Comparison of ENCODE assay signal across 18 cellular contexts in the genomic region with DNA sequence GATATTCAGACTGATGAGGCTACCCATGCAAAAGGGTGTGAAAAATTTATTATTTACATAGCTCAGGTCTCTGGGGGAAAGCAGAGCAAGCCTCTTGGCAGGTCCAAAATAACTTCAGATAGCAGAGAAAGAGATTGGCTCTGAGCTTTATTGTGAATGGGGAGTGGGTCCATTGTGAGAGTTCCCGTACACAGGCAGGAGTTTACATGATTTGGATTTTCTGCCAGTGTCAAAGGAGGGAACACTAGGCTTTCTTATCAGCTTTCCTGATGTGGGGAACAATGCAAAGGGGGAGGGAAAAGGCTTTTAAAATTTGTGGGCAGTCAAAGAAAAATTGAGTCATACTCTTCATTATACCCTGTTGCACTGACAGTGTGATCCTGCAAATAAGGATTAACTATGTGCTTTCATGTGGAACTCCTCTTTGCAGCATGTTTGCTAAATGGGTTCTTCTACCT.
DNase-seq lines count a peak whose midpoint lies in the region; ATAC-seq, FAIRE-seq and TF ChIP-seq lines count a peak whose summit lies in the region.
"Had no signal": no experiment of that assay in that cellular context is flagged by ENCODE, and none has a peak within 500 bp of the region (broad histone marks: within the 10 kb centered on the region; RNA-seq: fewer than 3 reads in every experiment).

No MANE protein-coding gene starts in this region.

- no peak overlapping the region for H2BK120ac ChIP-seq in neuronal stem cell (ENCODE audit: low read depth, low read length)

- H3K36me3 ChIP-seq in GM23338 (ENCODE audit: insufficient read depth) (no peaks in the 10 kb centered on the region), astrocyte (ENCODE audit: insufficient read depth, low read length) (no peaks in the 10 kb centered on the region), neuronal stem cell (replicated peaks in 1 of 2; ENCODE audit: control insufficient read depth in 2 of 2, insufficient read depth in 2 of 2, low read length in 2 of 2) (no peaks in the 10 kb centered on the region)
- H3K36me3 ChIP-seq: BLaER1 treated with 17β-estradiol and CSF1 and Interleukin-3, amounts not matched to agents 10 nM and 100 nM had no signal

- H3K9me3 Mint-ChIP-seq in GM23338 (peaks cover 18% of the 10 kb centered on the region), astrocyte (ENCODE audit: unreplicated experiment) (peaks cover 2% of the 10 kb centered on the region)
- H3K9me3 Mint-ChIP-seq in natural killer cell treated with Interleukin-12 subunit alpha and Interleukin-12 subunit beta and Interleukin-15 and Interleukin-18, amount 100 ng/mL, for 72 hours: peaks cover 6% of the 10 kb centered on the region

- no peak overlapping the region for H4K8ac ChIP-seq in neuronal stem cell (ENCODE audit: low read depth, low read length)

- no peak for DNase-seq in GM23338 (ENCODE audit: low spot score)
- peak; percentile 31 for DNase-seq in astrocyte (ENCODE audit: low read depth)
- peak; percentile 62 for DNase-seq in fibroblast of the aortic adventitia (ENCODE audit: low read depth)
- no peak for DNase-seq in neuronal stem cell (ENCODE audit: low spot score)
- no peak for DNase-seq in RWPE1 (ENCODE audit: low spot score)
- DNase-seq in SKM-1 treated with dmso at 0.1 percent for 144 hours (lab: John Stamatoyannopoulos, UW; ENCODE audit: unreplicated experiment): no peak
- no peak for DNase-seq in natural killer cell treated with Interleukin-12 subunit alpha and Interleukin-12 subunit beta and Interleukin-15 and Interleukin-18, amount 100 ng/mL, for 72 hours (ENCODE audit: low spot score)
- no peak for DNase-seq in cerebellum (ENCODE audit: low spot score)
- DNase-seq: CD8-positive, alpha-beta memory T cell; GDM1; Karpas-422; NCI-H187; NCI-H446 treated with DMSO at 0.1 percent for 48 hours; NK-92 treated with Interleukin-12 subunit alpha and Interleukin-12 subunit beta, amount 100 ng/mL, for 24 hours; SIG-M5 had no signal

- H4K20me1 ChIP-seq in GM23338 (replicated peaks; ENCODE audit: insufficient read depth) (no peaks in the 10 kb centered on the region), astrocyte (ENCODE audit: insufficient read depth, low read length) (no peaks in the 10 kb centered on the region)
- H4K20me1 ChIP-seq: BLaER1 treated with 17β-estradiol and CSF1 and Interleukin-3, amounts not matched to agents 10 nM and 100 nM had no signal

- no peak for TF ChIP-seq CTCF in GM23338 (conservative IDR thresholded peaks at IDR 0.05; ENCODE audit: low read depth in 2 of 2)
- TF ChIP-seq CTCF in astrocyte (IDR thresholded peaks at IDR 0.05; ENCODE audit: insufficient read depth, low read depth, low read length): no peak
- TF ChIP-seq CTCF in fibroblast of the aortic adventitia (IDR thresholded peaks at IDR 0.05; ENCODE audit: insufficient read depth, low read length): no peak
- TF ChIP-seq CTCF in RWPE1 (conservative IDR thresholded peaks at IDR 0.05; ENCODE audit: low read depth): no peak

- H3K14ac ChIP-seq in neuronal stem cell (ENCODE audit: low read length): no peak overlapping the region

- H2BK15ac ChIP-seq in neuronal stem cell (ENCODE audit: low read length): no peak overlapping the region

- H3K27me3 ChIP-seq in GM23338 (ENCODE audit: insufficient read depth): no peaks in the 10 kb centered on the region
- H3K27me3 ChIP-seq in astrocyte (ENCODE audit: insufficient read depth, low read length): no peaks in the 10 kb centered on the region
- H3K27me3 ChIP-seq in neuronal stem cell (ENCODE audit: control insufficient read depth in 3 of 3, insufficient read depth in 3 of 3, low read depth in 1 of 3, low read length in 3 of 3): no peaks in the 10 kb centered on the region
- H3K27me3 ChIP-seq: BLaER1 treated with 17β-estradiol and CSF1 and Interleukin-3, amounts not matched to agents 10 nM and 100 nM had no signal

- no peak overlapping the region for H3K18ac ChIP-seq in neuronal stem cell (ENCODE audit: low read length)

- CTCF ChIA-PET in RWPE1 (lab: Yijun Ruan, JAX): interaction anchor here (0.6 kb wide), 2 partner anchors 399 to 655 kb away, joined by 3 to 4 read pairs; no protein-coding TSS in a partner anchor

- H3K4me3 ChIP-seq in GM23338: no peak overlapping the region
- H3K4me3 ChIP-seq in astrocyte (ENCODE audit: insufficient read depth, low read depth, low read length): no peak overlapping the region
- H3K4me3 ChIP-seq in fibroblast of the aortic adventitia (ENCODE audit: low read depth, low read length): no peak overlapping the region
- no peak overlapping the region for H3K4me3 ChIP-seq in neuronal stem cell (ENCODE audit: low read length in 2 of 2)
- H3K4me3 ChIP-seq: A549; BLaER1 treated with 17β-estradiol and CSF1 and Interleukin-3, amounts not matched to agents 10 nM and 100 nM had no signal

- no peaks in the 10 kb centered on the region for H3K79me1 ChIP-seq in neuronal stem cell (ENCODE audit: low read depth, low read length)

- H3K4me2 ChIP-seq in GM23338 (no peak overlapping the region), astrocyte (ENCODE audit: low read length) (no peak overlapping the region), neuronal stem cell (ENCODE audit: insufficient read depth, low read length, poor library complexity, severe bottlenecking) (no peak overlapping the region)
- H3K4me2 ChIP-seq: A549; BLaER1 treated with 17β-estradiol and CSF1 and Interleukin-3, amounts not matched to agents 10 nM and 100 nM had no signal

- H3K9me3 ChIP-seq in astrocyte (ENCODE audit: insufficient read depth, low read depth, low read length): peaks cover 3% of the 10 kb centered on the region
- peaks cover 0 to 4% of the 10 kb centered on the region in 2 donors for H3K9me3 ChIP-seq in neuronal stem cell (replicated peaks in 1 of 2; ENCODE audit: control insufficient read depth in 2 of 2, insufficient read depth in 1 of 2, low read depth in 1 of 2, low read length in 2 of 2)
- H3K9me3 ChIP-seq: A549 had no signal

- H3K9ac ChIP-seq in astrocyte (ENCODE audit: low read length) (no peak overlapping the region), neuronal stem cell (ENCODE audit: low read depth, low read length, poor library complexity) (no peak overlapping the region)
- H3K9ac ChIP-seq: BLaER1 treated with 17β-estradiol and CSF1 and Interleukin-3, amounts not matched to agents 10 nM and 100 nM had no signal

- H2BK12ac ChIP-seq in neuronal stem cell (ENCODE audit: low read length): no peak overlapping the region

- H3K23ac ChIP-seq in neuronal stem cell (ENCODE audit: low read depth, low read length, poor library complexity): no peak overlapping the region

- H3K4me1 Mint-ChIP-seq in GM23338 (no peaks in the 10 kb centered on the region), astrocyte (ENCODE audit: low read depth, unreplicated experiment) (peaks cover 15% of the 10 kb centered on the region)
- no peaks in the 10 kb centered on the region for H3K4me1 Mint-ChIP-seq in natural killer cell treated with Interleukin-12 subunit alpha and Interleukin-12 subunit beta and Interleukin-15 and Interleukin-18, amount 100 ng/mL, for 72 hours (ENCODE audit: low read depth in 2 of 2)
- H3K4me1 Mint-ChIP-seq: CD8-positive, alpha-beta memory T cell had no signal

- H2AFZ ChIP-seq in GM23338: peak overlapping the region; percentile 48; the same call in 1 of the 2 replicates
- peak overlapping the region; percentile 14 for H2AFZ ChIP-seq in astrocyte (ENCODE audit: low read depth, low read length)
- H2AFZ ChIP-seq in neuronal stem cell (ENCODE audit: low read length): peak overlapping the region; percentile 61

- H2AK5ac ChIP-seq in neuronal stem cell (ENCODE audit: low read depth, low read length): no peak overlapping the region

- no peaks in the 10 kb centered on the region for H3K4me1 ChIP-seq in GM23338 (ENCODE audit: insufficient read depth)
- no peaks in the 10 kb centered on the region for H3K4me1 ChIP-seq in astrocyte (ENCODE audit: insufficient read depth, low read length)
- peaks cover 0 to 30% of the 10 kb centered on the region in 2 donors for H3K4me1 ChIP-seq in neuronal stem cell (ENCODE audit: control insufficient read depth in 2 of 2, insufficient read depth in 1 of 2, low read depth in 1 of 2, low read length in 2 of 2)
- H3K4me1 ChIP-seq: A549; BLaER1 treated with 17β-estradiol and CSF1 and Interleukin-3, amounts not matched to agents 10 nM and 100 nM had no signal

- no peak overlapping the region for H4K91ac ChIP-seq in neuronal stem cell (ENCODE audit: low read depth, low read length, poor library complexity)

- no peak overlapping the region for H3K4me3 Mint-ChIP-seq in GM23338
- no peak overlapping the region for H3K4me3 Mint-ChIP-seq in astrocyte (ENCODE audit: unreplicated experiment)
- H3K4me3 Mint-ChIP-seq in natural killer cell treated with Interleukin-12 subunit alpha and Interleukin-12 subunit beta and Interleukin-15 and Interleukin-18, amount 100 ng/mL, for 72 hours: no peak overlapping the region
- H3K4me3 Mint-ChIP-seq: CD8-positive, alpha-beta memory T cell had no signal

- POLR2A ChIA-PET in RWPE1 (lab: Yijun Ruan, JAX; ENCODE audit: low non-redundant PET): no interaction called here

- H2BK5ac ChIP-seq in neuronal stem cell (ENCODE audit: low read length): no peak overlapping the region

- no peak overlapping the region for H3K4ac ChIP-seq in neuronal stem cell (ENCODE audit: low read length)

- no peak for ATAC-seq in GM23338
- ATAC-seq in natural killer cell treated with Interleukin-12 subunit alpha and Interleukin-12 subunit beta and Interleukin-15 and Interleukin-18, amount 100 ng/mL, for 72 hours: no peak
- ATAC-seq: A549 had no signal

- FAIRE-seq in astrocyte (lab: Jason Lieb, UNC): no peak
- FAIRE-seq: A549, GM12892 had no signal

- no peaks in the 10 kb centered on the region for H3K27me3 Mint-ChIP-seq in GM23338 (ENCODE audit: insufficient read depth, low read depth, poor library complexity)
- H3K27me3 Mint-ChIP-seq in astrocyte (ENCODE audit: low read depth, unreplicated experiment): no peaks in the 10 kb centered on the region
- H3K27me3 Mint-ChIP-seq in natural killer cell treated with Interleukin-12 subunit alpha and Interleukin-12 subunit beta and Interleukin-15 and Interleukin-18, amount 100 ng/mL, for 72 hours: no peaks in the 10 kb centered on the region
- H3K27me3 Mint-ChIP-seq: CD8-positive, alpha-beta memory T cell had no signal

- no peaks in the 10 kb centered on the region for H3K9me2 ChIP-seq in GM23338 (ENCODE audit: insufficient read depth)

- H3K27ac ChIP-seq in GM23338 (ENCODE audit: low read depth) (no peak overlapping the region), astrocyte (ENCODE audit: low read depth, low read length) (no peak overlapping the region), neuronal stem cell (replicated peaks; ENCODE audit: low read length) (peak overlapping the region; percentile 3), RWPE1 (no peak overlapping the region)
- H3K27ac ChIP-seq: A549; BLaER1 treated with 17β-estradiol and CSF1 and Interleukin-3, amounts not matched to agents 10 nM and 100 nM had no signal

- no CpG with 5 or more reads among the region's 1 CpG for WGBS in neuronal stem cell (ENCODE audit: extremely low coverage in 2 of 2, insufficient read length in 2 of 2, insufficient replicate concordance in 1 of 2), 2 donors

- H3K79me2 ChIP-seq in GM23338 (replicated peaks; ENCODE audit: insufficient read depth) (no peaks in the 10 kb centered on the region), astrocyte (ENCODE audit: insufficient read depth, low read length) (no peaks in the 10 kb centered on the region)

- H3K36me3 Mint-ChIP-seq in GM23338 (ENCODE audit: low read depth) (peaks cover 11% of the 10 kb centered on the region; the same call in 2 of the 3 replicates), astrocyte (ENCODE audit: low read depth, unreplicated experiment) (no peaks in the 10 kb centered on the region)
- H3K36me3 Mint-ChIP-seq in natural killer cell treated with Interleukin-12 subunit alpha and Interleukin-12 subunit beta and Interleukin-15 and Interleukin-18, amount 100 ng/mL, for 72 hours: no peaks in the 10 kb centered on the region
- H3K36me3 Mint-ChIP-seq: CD8-positive, alpha-beta memory T cell had no signal

- H3K27ac Mint-ChIP-seq in GM23338 (no peak overlapping the region), astrocyte (ENCODE audit: unreplicated experiment) (no peak overlapping the region)
- H3K27ac Mint-ChIP-seq in natural killer cell treated with Interleukin-12 subunit alpha and Interleukin-12 subunit beta and Interleukin-15 and Interleukin-18, amount 100 ng/mL, for 72 hours: no peak overlapping the region
- H3K27ac Mint-ChIP-seq: CD8-positive, alpha-beta memory T cell had no signal

- no peaks in the 10 kb centered on the region for H3F3A ChIP-seq in GM23338 (replicated peaks; ENCODE audit: low read depth)

Comparison
In these comparisons a context has a peak if more than half of its experiments do, and no peak if none do; other contexts are left out.
1. DNase-seq: peak in astrocyte (single experiment) and fibroblast of the aortic adventitia (single experiment); none in GM23338 (single experiment), neuronal stem cell (single experiment), RWPE1 (single experiment), SKM-1 treated with dmso at 0.1 percent for 144 hours (single experiment), natural killer cell treated with Interleukin-12 subunit alpha and Interleukin-12 subunit beta and Interleukin-15 and Interleukin-18, amount 100 ng/mL, for 72 hours (single experiment) and cerebellum (single experiment).
2. Peak in every context shown above with its lines, with median percentiles within 50 percentile points of each other: H2AFZ ChIP-seq.